In genomic region chr9:34929506-34930102, GRCh38 we compare ENCODE assay signal across 8 cellular contexts.
DNase-seq lines count a peak whose midpoint lies in the region; ATAC-seq lines count a peak whose summit lies in the region.

No MANE protein-coding gene starts in this region.

- peaks cover 12% of the 10 kb centered on the region for H3K9me3 Mint-ChIP-seq in activated T-cell treated with anti-CD3 and anti-CD28 coated beads, Interleukin-2, amount 50 U/mL, for 24 hours

- ATAC-seq in GM21390 (IDR thresholded peaks at IDR 0.05; ENCODE audit: unreplicated experiment) = no peak
- ATAC-seq in GM21825 (IDR thresholded peaks at IDR 0.05; ENCODE audit: unreplicated experiment) = no peak

- peaks cover 15% of the 10 kb centered on the region for H3K4me1 Mint-ChIP-seq in activated T-cell treated with anti-CD3 and anti-CD28 coated beads, Interleukin-2, amount 50 U/mL, for 24 hours (ENCODE audit: low read depth)

- DNase-seq in activated CD8-positive, alpha-beta memory T cell treated with anti-CD3 and anti-CD28 coated beads, Interleukin-2, amount 50 U/mL, for 4 hours = peak; percentile 23
- no peak for DNase-seq in activated CD8-positive, alpha-beta memory T cell treated with anti-CD3 and anti-CD28 coated beads for 24 hours
- DNase-seq in NCI-H1092 (lab: John Stamatoyannopoulos, UW) (peak; percentile 16), iPS DF 19.7 (ENCODE audit: low read depth, low spot score) (peak; percentile 50)
- DNase-seq in activated T-cell treated with anti-CD3 and anti-CD28 coated beads, Interleukin-2, amount 50 U/mL, for 24 hours = peak; percentile 40
- peak; percentile 3 for DNase-seq in stimulated activated CD8-positive, alpha-beta memory T cell treated with anti-CD3 and anti-CD28 coated beads, Interleukin-12 subunit alpha, Interleukin-12 subunit beta, amount 100 ng/mL, for 4 hours (ENCODE audit: low read depth)

- H3K27me3 Mint-ChIP-seq in activated T-cell treated with anti-CD3 and anti-CD28 coated beads, Interleukin-2, amount 50 U/mL, for 24 hours = peaks cover 39% of the 10 kb centered on the region

- no peak overlapping the region for H3K4me3 Mint-ChIP-seq in activated T-cell treated with anti-CD3 and anti-CD28 coated beads, Interleukin-2, amount 50 U/mL, for 24 hours

- H3K27ac Mint-ChIP-seq in activated T-cell treated with anti-CD3 and anti-CD28 coated beads, Interleukin-2, amount 50 U/mL, for 24 hours = no peak overlapping the region

- no peaks in the 10 kb centered on the region for H3K36me3 Mint-ChIP-seq in activated T-cell treated with anti-CD3 and anti-CD28 coated beads, Interleukin-2, amount 50 U/mL, for 24 hours (ENCODE audit: low read depth)
